In the genomic region with DNA sequence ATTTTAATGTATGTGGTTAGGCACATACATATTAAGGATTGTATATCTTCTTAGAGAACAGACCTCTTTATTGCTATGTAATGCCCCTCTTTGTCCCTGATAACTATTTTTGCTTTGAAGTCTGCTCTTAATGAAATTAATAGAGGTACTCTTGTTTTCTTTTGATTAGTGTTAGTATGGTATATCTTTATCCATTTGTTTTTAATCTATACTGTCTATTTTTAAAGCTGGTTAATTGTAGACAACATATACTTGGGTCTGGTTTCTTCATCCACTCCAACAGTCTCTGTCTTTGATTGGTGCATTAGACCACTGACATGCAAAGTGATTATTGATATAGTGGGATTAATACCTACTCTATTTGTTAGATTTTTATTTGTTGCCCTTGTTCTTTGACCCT, we compare ENCODE assay signal across 4 cellular contexts.
"Had no signal": no experiment of that assay in that cellular context is flagged by ENCODE, and none has a peak within 500 bp of the region (broad histone marks: within the 10 kb centered on the region; RNA-seq: fewer than 3 reads in every experiment).

No MANE protein-coding gene starts in this region.

- H3K9ac ChIP-seq: GM23248 had no signal

- H3K9me3 ChIP-seq: HAP-1 had no signal

- H3K4me1 ChIP-seq: HAP-1 had no signal

- H3K27ac ChIP-seq: GM23248 had no signal

- DNase-seq: GM23248, IMR-90, KG1 had no signal

- H2AFZ ChIP-seq: GM23248 had no signal
